Comparison of ENCODE assay signal across 30 cellular contexts in the genomic region with DNA sequence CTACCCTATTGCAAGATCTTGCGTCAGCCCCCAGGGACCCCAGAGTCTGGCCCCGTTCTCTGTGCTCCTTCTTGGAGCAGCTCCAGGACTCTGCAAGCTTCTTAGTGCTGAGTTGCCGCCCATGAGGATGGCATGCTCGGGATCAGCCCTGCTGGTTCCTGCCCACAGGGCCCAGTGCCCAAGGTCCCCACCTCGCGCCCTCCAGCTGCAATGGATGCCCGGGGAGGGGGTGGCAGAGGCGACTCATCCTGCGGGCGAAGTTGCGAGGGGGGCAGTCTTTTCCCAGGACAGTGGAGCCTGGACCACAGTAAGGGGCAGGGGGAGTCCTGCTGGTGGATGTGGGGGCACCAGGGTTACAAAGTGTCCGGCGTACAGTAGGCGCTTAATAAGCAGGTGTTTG.
"Had no signal": no experiment of that assay in that cellular context is flagged by ENCODE, and none has a peak within 500 bp of the region (broad histone marks: within the 10 kb centered on the region; RNA-seq: fewer than 3 reads in every experiment).

No MANE protein-coding gene starts in this region.

- H3K4me1 Mint-ChIP-seq: activated T-helper 17 cell treated with anti-CD3 and anti-CD28 coated beads, Interleukin-2, amount 50 U/mL, for 72 hours had no signal

- H3K4me3 Mint-ChIP-seq: activated B cell treated with CpG ODN at 0.5 μM for 24 hours; activated CD8-positive, alpha-beta T cell treated with anti-CD3 and anti-CD28 coated beads for 36 hours; activated naive CD4-positive, alpha-beta T cell treated with anti-CD3 and anti-CD28 coated beads, Interleukin-2, amount 10 ng/mL, durations not matched to agents 7 days and 5 days; activated naive CD8-positive, alpha-beta T cell treated with anti-CD3 and anti-CD28 coated beads, Interleukin-2, amount 10 ng/mL, durations not matched to agents 7 days and 5 days; activated T-cell treated with anti-CD3 and anti-CD28 coated beads, Interleukin-2, amount 50 U/mL, for 4 hours; activated T-helper 17 cell treated with anti-CD3 and anti-CD28 coated beads, Interleukin-2, amount 50 U/mL, for 72 hours; brain; T-cell; T-helper 1 cell treated with Interleukin-12 subunit alpha and Interleukin-12 subunit beta and Interleukin-4 antibody, amounts not matched to agents 30 μg/mL and 1 μg/mL, for 36 hours had no signal

- H3K27me3 ChIP-seq: ascending aorta, breast epithelium, cardiac muscle cell, colonic mucosa, esophagus squamous epithelium had no signal

- H3K9me3 Mint-ChIP-seq: activated B cell treated with CpG ODN at 0.5 μM for 24 hours; activated CD8-positive, alpha-beta T cell treated with anti-CD3 and anti-CD28 coated beads for 36 hours; activated naive CD4-positive, alpha-beta T cell treated with anti-CD3 and anti-CD28 coated beads, Interleukin-2, amount 10 ng/mL, durations not matched to agents 7 days and 5 days; activated naive CD4-positive, alpha-beta T cell treated with anti-CD3 and anti-CD28 coated beads, Interleukin-2, amount 50 U/mL, for 72 hours; activated naive CD8-positive, alpha-beta T cell treated with anti-CD3 and anti-CD28 coated beads, Interleukin-2, amount 10 ng/mL, durations not matched to agents 7 days and 5 days; activated T-cell treated with anti-CD3 and anti-CD28 coated beads, Interleukin-2, amount 50 U/mL, for 4 hours; activated T-helper 17 cell treated with anti-CD3 and anti-CD28 coated beads, Interleukin-2, amount 50 U/mL, for 72 hours; brain; T-cell; T-helper 1 cell treated with Interleukin-12 subunit alpha and Interleukin-12 subunit beta and Interleukin-4 antibody, amounts not matched to agents 30 μg/mL and 1 μg/mL, for 36 hours had no signal

- H3K27ac Mint-ChIP-seq: activated B cell treated with CpG ODN at 0.5 μM for 24 hours; activated CD8-positive, alpha-beta T cell treated with anti-CD3 and anti-CD28 coated beads for 36 hours; activated naive CD4-positive, alpha-beta T cell treated with anti-CD3 and anti-CD28 coated beads, Interleukin-2, amount 10 ng/mL, durations not matched to agents 7 days and 5 days; activated naive CD4-positive, alpha-beta T cell treated with anti-CD3 and anti-CD28 coated beads, Interleukin-2, amount 50 U/mL, for 72 hours; activated naive CD8-positive, alpha-beta T cell treated with anti-CD3 and anti-CD28 coated beads, Interleukin-2, amount 10 ng/mL, durations not matched to agents 7 days and 5 days; activated T-helper 17 cell treated with anti-CD3 and anti-CD28 coated beads, Interleukin-2, amount 50 U/mL, for 72 hours; T-cell; T-helper 1 cell treated with Interleukin-12 subunit alpha and Interleukin-12 subunit beta and Interleukin-4 antibody, amounts not matched to agents 30 μg/mL and 1 μg/mL, for 36 hours had no signal

- H3K27me3 Mint-ChIP-seq: activated B cell treated with CpG ODN at 0.5 μM for 24 hours; activated CD8-positive, alpha-beta T cell treated with anti-CD3 and anti-CD28 coated beads for 36 hours had no signal

- H3K36me3 Mint-ChIP-seq: activated naive CD4-positive, alpha-beta T cell treated with anti-CD3 and anti-CD28 coated beads, Interleukin-2, amount 10 ng/mL, durations not matched to agents 7 days and 5 days; activated naive CD4-positive, alpha-beta T cell treated with anti-CD3 and anti-CD28 coated beads, Interleukin-2, amount 50 U/mL, for 72 hours; activated naive CD8-positive, alpha-beta T cell treated with anti-CD3 and anti-CD28 coated beads, Interleukin-2, amount 10 ng/mL, durations not matched to agents 7 days and 5 days; brain; T-cell had no signal

- H3K9me3 ChIP-seq: ascending aorta, breast epithelium, colonic mucosa, esophagus squamous epithelium had no signal

- ATAC-seq: activated CD4-positive, CD25-positive, alpha-beta regulatory T cell treated with anti-CD3 and anti-CD28 coated beads, Interleukin-2, amount 50 U/mL, for 24 hours; activated CD8-positive, alpha-beta T cell treated with anti-CD3 and anti-CD28 coated beads for 36 hours; activated naive CD4-positive, alpha-beta T cell treated with anti-CD3 and anti-CD28 coated beads, Interleukin-2, amount 50 U/mL, for 72 hours; activated T-cell treated with anti-CD3 and anti-CD28 coated beads, Interleukin-2, amount 50 U/mL, for 4 hours; activated T-helper 17 cell treated with anti-CD3 and anti-CD28 coated beads, Interleukin-2, amount 50 U/mL, for 72 hours; T-cell had no signal

- H3K4me3 ChIP-seq: ascending aorta, breast epithelium, cardiac muscle cell, colonic mucosa, esophagus squamous epithelium had no signal

- DNase-seq: activated B cell treated with CpG ODN at 0.5 μM for 24 hours; activated CD4-positive, alpha-beta T cell treated with anti-CD3 and anti-CD28 coated beads for 48 hours; activated CD4-positive, alpha-beta T cell treated with anti-CD3 and anti-CD28 coated beads, Interleukin-2, amount 50 U/mL, for 1 hour; activated CD4-positive, alpha-beta T cell treated with anti-CD3 and anti-CD28 coated beads, Interleukin-2, amount 50 U/mL, for 48 hours; activated CD8-positive, alpha-beta memory T cell treated with anti-CD3 and anti-CD28 coated beads for 24 hours; activated CD8-positive, alpha-beta T cell treated with anti-CD3 and anti-CD28 coated beads for 36 hours; activated effector memory CD4-positive, alpha-beta T cell treated with Interleukin-2 at 50 U/mL for 16 hours; activated naive CD4-positive, alpha-beta T cell; activated naive CD4-positive, alpha-beta T cell treated with anti-CD3 and anti-CD28 coated beads, Interleukin-2, amount 10 ng/mL, durations not matched to agents 7 days and 5 days; activated naive CD8-positive, alpha-beta T cell treated with anti-CD3 and anti-CD28 coated beads, Interleukin-2, amount 10 ng/mL, durations not matched to agents 7 days and 5 days; activated T-cell treated with anti-CD3 and anti-CD28 coated beads, Interleukin-2, amount 50 U/mL, for 4 hours; central memory CD4-positive, alpha-beta T cell; cerebellar nuclear complex; colonic mucosa; effector CD8-positive, alpha-beta T cell; esophagus squamous epithelium; foreskin melanocyte; SW 1271; T-cell; T1000; WERI-Rb-1 had no signal

- H3K36me3 ChIP-seq: ascending aorta, breast epithelium, cardiac muscle cell, colonic mucosa, esophagus squamous epithelium, WERI-Rb-1 had no signal

- H3K27ac ChIP-seq: ascending aorta, breast epithelium, cardiac muscle cell, colonic mucosa, epithelial cell of prostate, esophagus squamous epithelium, WERI-Rb-1 had no signal

- H3K4me1 ChIP-seq: ascending aorta, breast epithelium, colonic mucosa, esophagus squamous epithelium had no signal
